Comparison of ENCODE assay signal across 2 cellular contexts in genomic region chr6:13563009-13563408, GRCh38.
TF ChIP-seq lines count a peak whose summit lies in the region.

No MANE protein-coding gene starts in this region.

TF ChIP-seq in liver, 16 proteins besides CTCF, POLR2A, EP300 and RAD21:
- no peak for TF ChIP-seq SP1 (IDR thresholded peaks at IDR 0.05)
- no peak for TF ChIP-seq EGR1 (IDR thresholded peaks at IDR 0.05; ENCODE audit: low read depth in 2 of 2)
- TF ChIP-seq FOXA1 (IDR thresholded peaks at IDR 0.05) = no peak
- no peak for TF ChIP-seq MAX (IDR thresholded peaks at IDR 0.05)
- no peak for TF ChIP-seq NR2F2 (IDR thresholded peaks at IDR 0.05)
- no peak for TF ChIP-seq JUND (IDR thresholded peaks at IDR 0.05)
- no peak for TF ChIP-seq REST (IDR thresholded peaks at IDR 0.05)

TF ChIP-seq in HepG2, 621 proteins besides CTCF, POLR2A, EP300 and RAD21:
- TF ChIP-seq POGZ (CRISPR knock-in tag; IDR thresholded peaks at IDR 0.05) (no peak), E2F2 (CRISPR knock-in tag; IDR thresholded peaks at IDR 0.05; ENCODE audit: borderline replicate concordance) (no peak), HIC2 (CRISPR knock-in tag; IDR thresholded peaks at IDR 0.05; ENCODE audit: low read depth) (no peak), CBFB (CRISPR knock-in tag; IDR thresholded peaks at IDR 0.05) (no peak), PRMT3 (CRISPR knock-in tag; IDR thresholded peaks at IDR 0.05; ENCODE audit: borderline replicate concordance, low read depth) (no peak), ZNF589 (CRISPR knock-in tag; conservative IDR thresholded peaks at IDR 0.05) (no peak), ZBTB20 (CRISPR knock-in tag; IDR thresholded peaks at IDR 0.05; ENCODE audit: borderline replicate concordance, low read depth) (no peak), XBP1 (CRISPR knock-in tag; IDR thresholded peaks at IDR 0.05) (no peak), ZNF800 (CRISPR knock-in tag; IDR thresholded peaks at IDR 0.05) (no peak), ZFP1 (CRISPR knock-in tag; IDR thresholded peaks at IDR 0.05) (no peak), PCBP2 (optimal IDR thresholded peaks at IDR 0.05; ENCODE audit: low read depth, low read length, poor library complexity, severe bottlenecking) (no peak), ZNF382 (CRISPR knock-in tag; IDR thresholded peaks at IDR 0.05; ENCODE audit: borderline replicate concordance) (no peak), IKZF1 (IDR thresholded peaks at IDR 0.05) (no peak), CENPBD1 (CRISPR knock-in tag; IDR thresholded peaks at IDR 0.05; ENCODE audit: borderline replicate concordance, low read depth) (no peak)
